Comparison of ENCODE assay signal across 8 cellular contexts in genomic region chr6:40719671-40720374, GRCh38.
A peak's percentile ranks its signal among the peaks of the same experiment; 100 is the strongest.
DNase-seq lines count a peak whose midpoint lies in the region; ATAC-seq and TF ChIP-seq lines count a peak whose summit lies in the region.

No MANE protein-coding gene starts in this region.

- H3K4me1 ChIP-seq in breast epithelium (no peaks in the 10 kb centered on the region), mucosa of stomach (ENCODE audit: control insufficient read depth, insufficient read depth, low read length) (peaks cover 52% of the 10 kb centered on the region), foreskin keratinocyte (no peaks in the 10 kb centered on the region)

- no peaks in the 10 kb centered on the region for H3K27me3 ChIP-seq in breast epithelium
- no peaks in the 10 kb centered on the region for H3K27me3 ChIP-seq in mucosa of stomach (ENCODE audit: control insufficient read depth, insufficient read depth, low read length)
- H3K27me3 ChIP-seq in foreskin keratinocyte: no peaks in the 10 kb centered on the region

- TF ChIP-seq CTCF in breast epithelium (IDR thresholded peaks at IDR 0.05) (no peak), foreskin keratinocyte (conservative IDR thresholded peaks at IDR 0.05) (no peak)

- ATAC-seq in GM21390 (IDR thresholded peaks at IDR 0.05; ENCODE audit: unreplicated experiment) (peak; percentile 90), foreskin keratinocyte (no peak)

- H3K27ac ChIP-seq in breast epithelium: peak overlapping the region; percentile 54 to 74
- no peak overlapping the region for H3K27ac ChIP-seq in foreskin keratinocyte

- TF ChIP-seq POLR2A in breast epithelium (IDR thresholded peaks at IDR 0.05): no peak

- no peaks in the 10 kb centered on the region for H3K9me3 ChIP-seq in breast epithelium
- no peaks in the 10 kb centered on the region for H3K9me3 ChIP-seq in mucosa of stomach (ENCODE audit: control insufficient read depth, low read length)

- peak overlapping the region; percentile 50 for H3K9ac ChIP-seq in mucosa of stomach (ENCODE audit: low read length)

- intact Hi-C loops in breast epithelium (cut with DNase I; ENCODE audit: low total_unique reads): no loop called here

- H3K4me3 ChIP-seq in breast epithelium (peak overlapping the region in 2 of 3 donors; percentile 13 to 40), mucosa of stomach (ENCODE audit: low read length) (no peak overlapping the region)

- H3K36me3 ChIP-seq in breast epithelium: no peaks in the 10 kb centered on the region
- H3K36me3 ChIP-seq in mucosa of stomach (ENCODE audit: control insufficient read depth, insufficient read depth, low read length): no peaks in the 10 kb centered on the region

- DNase-seq in DMS53 (lab: John Stamatoyannopoulos, UW) (peak; percentile 77), NCI-H146 treated with DMSO at 0.1 percent for 48 hours (lab: John Stamatoyannopoulos, UW; ENCODE audit: unreplicated experiment) (peak; percentile 41), breast epithelium (ENCODE audit: low spot score in 2 of 2) (no peak), foreskin keratinocyte (no peak), DMS114 treated with DMSO at 0.1 percent for 48 hours (lab: John Stamatoyannopoulos, UW; ENCODE audit: unreplicated experiment) (no peak)
- DNase-seq in activated CD8-positive, alpha-beta memory T cell treated with anti-CD3 and anti-CD28 coated beads, Interleukin-2, amount 50 U/mL, for 4 hours: no peak

Comparison
In these comparisons a context has a peak if more than half of its experiments do, and no peak if none do; other contexts are left out.
1. DNase-seq: peak in DMS53 (single experiment) and NCI-H146 treated with DMSO at 0.1 percent for 48 hours (single experiment); none in breast epithelium (0 of 2), foreskin keratinocyte (0 of 2), activated CD8-positive, alpha-beta memory T cell treated with anti-CD3 and anti-CD28 coated beads, Interleukin-2, amount 50 U/mL, for 4 hours (single experiment) and DMS114 treated with DMSO at 0.1 percent for 48 hours (single experiment).